Comparison of ENCODE assay signal across 23 cellular contexts in genomic region chr7:151930695-151931094, GRCh38. TPM values are rescaled to one million over a fixed set of nuclear protein-coding genes. Genes with fewer than 3 reads are reported as not detected.
"Had no signal": no experiment of that assay in that cellular context is flagged by ENCODE, and none has a peak within 500 bp of the region (broad histone marks: within the 10 kb centered on the region; RNA-seq: fewer than 3 reads in every experiment).

No MANE protein-coding gene starts in this region.

- H3K9me3 ChIP-seq: gastroesophageal sphincter, heart left ventricle, left lung, thyroid gland had no signal

- H3K36me3 ChIP-seq: gastroesophageal sphincter, heart left ventricle, left lung, thyroid gland had no signal

- H3K27me3 ChIP-seq: thyroid gland had no signal

- DNase-seq: activated B cell treated with CpG ODN at 0.5 μM for 24 hours; activated CD4-positive, alpha-beta memory T cell treated with anti-CD3 and anti-CD28 coated beads for 36 hours; activated CD4-positive, alpha-beta T cell treated with anti-CD3 and anti-CD28 coated beads for 4 hours; activated naive CD4-positive, alpha-beta T cell; activated naive CD8-positive, alpha-beta T cell treated with anti-CD3 and anti-CD28 coated beads, Interleukin-2, amount 10 ng/mL, durations not matched to agents 7 days and 5 days; anterior cingulate cortex; erythroblast; heart left ventricle; left lung; midbrain; nucleus accumbens; stimulated activated CD4-positive, alpha-beta T cell treated with anti-CD3 and anti-CD28 coated beads, Interleukin-12 subunit alpha, Interleukin-12 subunit beta, amount 100 ng/mL, for 4 hours; stimulated activated CD4-positive, alpha-beta T cell treated with anti-CD3 and anti-CD28 coated beads, Interleukin-1b, Interleukin-23, amount 100 ng/mL, for 48 hours; stimulated activated naive CD4-positive, alpha-beta T cell treated with Interleukin-2 at 50 U/mL for 16 hours; T-helper 9 cell; thyroid gland had no signal

- H3K4me3 ChIP-seq: coronary artery, gastroesophageal sphincter, heart left ventricle, left lung, thyroid gland had no signal

- H3K4me1 ChIP-seq: thyroid gland had no signal

- H3K27ac ChIP-seq: coronary artery, gastroesophageal sphincter, heart left ventricle, left lung, thyroid gland had no signal

RNA-seq across cellular contexts. Expression of gene GALNTL5, which starts 25.6 kb away (rescaled TPM):
- total RNA-seq: activated B cell treated with CpG ODN at 0.5 μM for 24 hours; activated CD4-positive, alpha-beta memory T cell treated with anti-CD3 and anti-CD28 coated beads for 36 hours; activated naive CD8-positive, alpha-beta T cell treated with anti-CD3 and anti-CD28 coated beads, Interleukin-2, amount 10 ng/mL, durations not matched to agents 7 days and 5 days; activated T-helper 17 cell treated with anti-CD3 and anti-CD28 coated beads, Interleukin-2, amount 50 U/mL, for 72 hours; gastroesophageal sphincter; kidney epithelial cell; left lung; lung microvascular endothelial cell; posterior vena cava; subcutaneous adipose tissue had no signal
- polyA plus RNA-seq: heart left ventricle had no signal
